In the genomic region with DNA sequence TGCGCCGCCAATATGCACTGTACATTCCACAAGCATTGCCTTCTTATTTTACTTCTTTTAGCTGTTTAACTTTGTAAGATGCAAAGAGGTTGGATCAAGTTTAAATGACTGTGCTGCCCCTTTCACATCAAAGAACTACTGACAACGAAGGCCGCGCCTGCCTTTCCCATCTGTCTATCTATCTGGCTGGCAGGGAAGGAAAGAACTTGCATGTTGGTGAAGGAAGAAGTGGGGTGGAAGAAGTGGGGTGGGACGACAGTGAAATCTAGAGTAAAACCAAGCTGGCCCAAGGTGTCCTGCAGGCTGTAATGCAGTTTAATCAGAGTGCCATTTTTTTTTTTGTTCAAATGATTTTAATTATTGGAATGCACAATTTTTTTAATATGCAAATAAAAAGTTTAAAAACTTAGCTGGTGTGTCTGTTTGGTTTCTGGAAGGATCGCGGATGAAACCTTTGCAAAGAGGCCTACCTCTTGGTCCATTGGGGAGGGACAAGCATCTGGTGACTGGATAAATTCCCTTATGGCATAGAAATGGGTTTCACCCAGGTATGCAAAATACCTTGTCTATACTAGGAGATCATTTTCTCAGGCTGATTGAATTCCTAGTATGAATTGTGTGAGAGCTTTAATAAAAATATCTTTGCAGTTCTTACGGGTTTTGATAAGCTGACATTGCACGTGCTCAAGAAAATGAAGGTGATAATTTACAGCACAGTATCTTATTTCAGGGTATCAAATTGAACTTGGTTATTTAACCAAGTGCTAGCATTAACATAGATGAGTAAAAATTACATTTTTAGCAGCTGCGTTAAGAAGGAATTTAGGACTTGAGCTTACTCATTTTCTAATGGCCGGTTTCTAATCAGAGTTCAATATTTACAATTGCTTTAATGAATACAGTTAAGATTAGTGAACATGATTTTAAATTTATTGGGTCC, we compare ENCODE assay signal across 8 cellular contexts. TPM values are rescaled to one million over a fixed set of nuclear protein-coding genes. Genes with fewer than 3 reads are reported as not detected.
A peak's percentile ranks its signal among the peaks of the same experiment; 100 is the strongest.
DNase-seq lines count a peak whose midpoint lies in the region; ATAC-seq and TF ChIP-seq lines count a peak whose summit lies in the region.
"Not testable (repeated sequence)": the region's sequence is repeated elsewhere in the genome, so short reads cannot be mapped to it uniquely, and the experiment has no call there.

No MANE protein-coding gene starts in this region.

- H3K9me3 ChIP-seq in CD8-positive, alpha-beta memory T cell (ENCODE audit: low read length); PC-9 (ENCODE audit: insufficient read depth, low read depth); thoracic aorta: not testable (repeated sequence)

- not testable (repeated sequence) for H3K9me3 Mint-ChIP-seq in CD8-positive, alpha-beta memory T cell; HFFc6; activated T-helper 17 cell treated with anti-CD3 and anti-CD28 coated beads, Interleukin-2, amount 50 U/mL, for 72 hours; neural crest cell

- CTCF ChIA-PET in CD8-positive, alpha-beta memory T cell (lab: Charles Lee), result interaction anchor here (1.1 to 16.4 kb wide), 10 partner anchors 8 to 112 kb away, joined by 3 to 224 read pairs (median 8); no protein-coding TSS in a partner anchor
- CTCF ChIA-PET in PC-9 (lab: Charles Lee), result not testable (repeated sequence)

- POLR2A ChIA-PET in CD8-positive, alpha-beta memory T cell (lab: Charles Lee), result interaction anchor here (0.6 to 15.0 kb wide), 15 partner anchors 7 to 739 kb away, joined by 3 to 194 read pairs (median 13); no protein-coding TSS in a partner anchor
- POLR2A ChIA-PET in PC-9 (lab: Charles Lee; ENCODE audit: unreplicated experiment), result interaction anchor here (0.5 to 1.4 kb wide), 6 partner anchors 30 to 510 kb away, joined by 3 to 19 read pairs (median 4); no protein-coding TSS in a partner anchor

- peaks cover 36% of the 10 kb centered on the region for H3K4me1 ChIP-seq in CD8-positive, alpha-beta memory T cell (ENCODE audit: insufficient read depth, low read length)
- H3K4me1 ChIP-seq in PC-9 (replicated peaks; ENCODE audit: insufficient read depth) (peaks cover 36% of the 10 kb centered on the region), thoracic aorta (ENCODE audit: control insufficient read depth in 1 of 2, low read depth in 2 of 2) (peaks cover 0 to 14% of the 10 kb centered on the region in 2 donors)

- intact Hi-C loops in PC-9 (cut with micrococcal nuclease; ENCODE audit: unreplicated experiment), result loop anchor here (5.0 to 10.0 kb wide), 2 partner anchors 215 to 248 kb away; no protein-coding TSS in a partner anchor

- H3K27ac ChIP-seq in CD8-positive, alpha-beta memory T cell (ENCODE audit: low read depth, low read length), result peak overlapping the region; percentile 96
- H3K27ac ChIP-seq in PC-9 (peak overlapping the region; percentile 99), thoracic aorta (peak overlapping the region; percentile 98 to 99)

- peak overlapping the region; percentile 83 for H3K4me2 ChIP-seq in PC-9

- H3K27me3 Mint-ChIP-seq in CD8-positive, alpha-beta memory T cell, result peaks cover 0 to 32% of the 10 kb centered on the region in 2 donors
- H3K27me3 Mint-ChIP-seq in HFFc6 (ENCODE audit: insufficient read depth); activated T-helper 17 cell treated with anti-CD3 and anti-CD28 coated beads, Interleukin-2, amount 50 U/mL, for 72 hours: not testable (repeated sequence)
- H3K27me3 Mint-ChIP-seq in neural crest cell (ENCODE audit: low read depth), result peaks cover 28% of the 10 kb centered on the region

- peaks cover 54% of the 10 kb centered on the region for H3F3A ChIP-seq in PC-9 (ENCODE audit: insufficient read depth, low read depth)

- H3K27me3 ChIP-seq in CD8-positive, alpha-beta memory T cell (ENCODE audit: insufficient read depth, low read length, poor library complexity, severe bottlenecking); PC-9 (ENCODE audit: insufficient read depth, low read depth); thoracic aorta (replicated peaks; ENCODE audit: insufficient read depth): not testable (repeated sequence)

- not testable (repeated sequence) for H2AFZ ChIP-seq in PC-9

- peaks cover 37% of the 10 kb centered on the region for H3K79me2 ChIP-seq in PC-9 (ENCODE audit: low read depth)

- H3K4me3 ChIP-seq in CD8-positive, alpha-beta memory T cell (ENCODE audit: low read length), result peak overlapping the region; percentile 77
- peak overlapping the region; percentile 99 for H3K4me3 ChIP-seq in PC-9
- peak overlapping the region; percentile 13 for H3K4me3 ChIP-seq in iPS-11a (ENCODE audit: low read depth, low read length)
- peak overlapping the region; percentile 96 for H3K4me3 ChIP-seq in thoracic aorta

- peak overlapping the region; percentile 97 to 100 (median 98) for H3K4me3 Mint-ChIP-seq in CD8-positive, alpha-beta memory T cell
- H3K4me3 Mint-ChIP-seq in HFFc6 (peak overlapping the region; percentile 94), neural crest cell (peak overlapping the region; percentile 95)
- H3K4me3 Mint-ChIP-seq in activated T-helper 17 cell treated with anti-CD3 and anti-CD28 coated beads, Interleukin-2, amount 50 U/mL, for 72 hours, result peak overlapping the region; percentile 98

- peaks cover 27 to 62% (median 28%) of the 10 kb centered on the region in 3 donors for H3K36me3 Mint-ChIP-seq in CD8-positive, alpha-beta memory T cell
- H3K36me3 Mint-ChIP-seq in HFFc6 (ENCODE audit: low read depth) (peaks cover 29% of the 10 kb centered on the region), neural crest cell (ENCODE audit: low read depth) (peaks cover 25% of the 10 kb centered on the region)
- peaks cover 64% of the 10 kb centered on the region for H3K36me3 Mint-ChIP-seq in activated T-helper 17 cell treated with anti-CD3 and anti-CD28 coated beads, Interleukin-2, amount 50 U/mL, for 72 hours (ENCODE audit: low read depth)

- H3K4me1 Mint-ChIP-seq in CD8-positive, alpha-beta memory T cell, result peaks cover 30 to 56% (median 54%) of the 10 kb centered on the region in 3 donors
- H3K4me1 Mint-ChIP-seq in HFFc6 (ENCODE audit: low read depth), result peaks cover 23% of the 10 kb centered on the region
- peaks cover 11% of the 10 kb centered on the region for H3K4me1 Mint-ChIP-seq in activated T-helper 17 cell treated with anti-CD3 and anti-CD28 coated beads, Interleukin-2, amount 50 U/mL, for 72 hours
- peaks cover 63% of the 10 kb centered on the region for H3K4me1 Mint-ChIP-seq in neural crest cell

- peaks cover 22% of the 10 kb centered on the region for H3K36me3 ChIP-seq in CD8-positive, alpha-beta memory T cell (ENCODE audit: insufficient read depth, low read length)
- peaks cover 24% of the 10 kb centered on the region for H3K36me3 ChIP-seq in PC-9 (ENCODE audit: low read depth)
- not testable (repeated sequence) for H3K36me3 ChIP-seq in thoracic aorta

- not testable (repeated sequence) for H3K9me2 ChIP-seq in PC-9 (ENCODE audit: insufficient read depth)

- ATAC-seq in activated T-helper 17 cell treated with anti-CD3 and anti-CD28 coated beads, Interleukin-2, amount 50 U/mL, for 72 hours (replicated peaks); thoracic aorta (ENCODE audit: insufficient number of reproducible peaks, low FRiP score, low read depth): not testable (repeated sequence)

- H4K20me1 ChIP-seq in PC-9 (ENCODE audit: insufficient read depth), result not testable (repeated sequence)

- DNase-seq in CD8-positive, alpha-beta memory T cell; HFFc6; neural crest cell (ENCODE audit: low read depth, low spot score); thoracic aorta (ENCODE audit: low spot score): not testable (repeated sequence)
- DNase-seq in PC-9, result peak in 1 of 2 experiments; percentile 45
- DNase-seq in dermis blood vessel endothelial cell, result peak; percentile 21

- BruUV-seq in PC-9 (replicated peaks; lab: Mats Ljungman, UMichigan), result not testable (repeated sequence)

- TF ChIP-seq CTCF in HFFc6 (IDR thresholded peaks at IDR 0.05); neural crest cell (conservative IDR thresholded peaks at IDR 0.05); thoracic aorta (IDR thresholded peaks at IDR 0.05): not testable (repeated sequence)
- TF ChIP-seq CTCF in PC-9 (conservative IDR thresholded peaks at IDR 0.05), result 0 out of 2 replicates have a peak, but pooled peaks have one; percentile 3

- H3K27ac Mint-ChIP-seq in CD8-positive, alpha-beta memory T cell, result peak overlapping the region; percentile 93 to 99 (median 96)
- peak overlapping the region; percentile 74 for H3K27ac Mint-ChIP-seq in HFFc6
- H3K27ac Mint-ChIP-seq in activated T-helper 17 cell treated with anti-CD3 and anti-CD28 coated beads, Interleukin-2, amount 50 U/mL, for 72 hours, result peak overlapping the region; percentile 96
- peak overlapping the region; percentile 94 for H3K27ac Mint-ChIP-seq in neural crest cell (ENCODE audit: unreplicated experiment)

RNA-seq across cellular contexts. Expression of gene TMSB4X, which starts 2.2 kb away (rescaled TPM):
- total RNA-seq in CD8-positive, alpha-beta memory T cell, result 1,000 to 10,000 TPM; 3,415 to 3,478 TPM
- 28,788 TPM for polyA plus RNA-seq in CD8-positive, alpha-beta memory T cell
- 1,000 to 10,000 TPM; 2,364 to 3,067 (median 2,845) TPM for total RNA-seq in HFFc6 (2021; fragmentation: NEBNext Ultra II Directional; extraction: Animal tissue kit (Norgen Biotek cat#: 25700))
- 2,589 and 3,588 TPM in 2 replicates for total RNA-seq in PC-9 (2021)
- total RNA-seq in activated T-helper 17 cell treated with anti-CD3 and anti-CD28 coated beads, Interleukin-2, amount 50 U/mL, for 72 hours, result 1,000 to 10,000 TPM; 6,631 to 7,873 TPM
- total RNA-seq in dermis blood vessel endothelial cell, result 8,354 and 18,147 TPM in 2 replicates
- total RNA-seq in neural crest cell, result 2,548 and 2,664 TPM in 2 replicates
- total RNA-seq in thoracic aorta, result 1,000 to 10,000 TPM; 3,886 to 3,920 TPM

Comparison
In these comparisons a context has a peak if more than half of its experiments do, and no peak if none do; other contexts are left out.
1. H3K4me3 ChIP-seq: peak in every context shown above with its lines; median percentile 99 in PC-9; 96 in thoracic aorta; 77 in CD8-positive, alpha-beta memory T cell; 13 in iPS-11a.